ENCODE assay signal across 8 cellular contexts in the genomic region with DNA sequence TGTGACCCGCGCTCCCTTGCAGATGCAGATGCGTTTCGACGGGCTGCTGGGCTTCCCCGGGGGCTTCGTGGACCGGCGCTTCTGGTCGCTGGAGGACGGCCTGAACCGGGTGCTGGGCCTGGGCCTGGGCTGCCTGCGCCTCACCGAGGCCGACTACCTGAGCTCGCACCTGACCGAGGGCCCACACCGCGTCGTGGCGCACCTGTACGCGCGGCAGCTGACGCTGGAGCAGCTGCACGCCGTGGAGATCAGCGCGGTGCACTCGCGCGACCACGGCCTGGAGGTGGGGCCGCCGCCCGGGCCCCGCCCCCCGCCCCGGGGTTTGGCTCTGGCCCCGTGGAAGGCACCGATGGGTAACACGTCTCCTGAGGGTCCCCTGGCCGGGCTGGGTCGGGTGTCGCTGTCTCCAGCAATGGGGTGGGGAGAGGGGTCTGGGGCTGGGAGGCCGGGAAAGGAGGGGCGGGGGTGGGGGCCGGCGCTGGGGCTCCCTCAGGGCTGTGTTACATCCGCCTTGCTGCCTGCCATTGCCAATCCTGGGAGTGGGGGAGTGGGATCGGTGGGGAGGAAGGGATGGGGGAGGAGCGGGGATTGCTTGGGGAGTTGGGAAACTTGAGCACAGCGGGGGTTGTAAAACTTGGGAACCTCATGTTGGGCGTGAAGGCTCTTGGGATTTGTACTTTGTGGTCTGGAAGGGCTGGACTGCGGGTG. TPM values are rescaled to one million over a fixed set of nuclear protein-coding genes. Genes with fewer than 3 reads are reported as not detected.
DNase-seq lines count a peak whose midpoint lies in the region; ATAC-seq and TF ChIP-seq lines count a peak whose summit lies in the region.

No MANE protein-coding gene starts in this region.

- TF ChIP-seq CTCF in AG04450 (IDR thresholded peaks at IDR 0.05; ENCODE audit: low read depth, low read length) = no peak
- TF ChIP-seq CTCF in fibroblast of the aortic adventitia (IDR thresholded peaks at IDR 0.05; ENCODE audit: insufficient read depth, low read length) = no peak
- TF ChIP-seq CTCF in neural crest cell (conservative IDR thresholded peaks at IDR 0.05) = no peak

- DNase-seq in AG04450 (ENCODE audit: low read depth, low spot score) = peak; percentile 8
- DNase-seq in NAMALWA (ENCODE audit: low spot score) = peak; percentile 53
- DNase-seq in activated T-helper 2 cell treated with anti-CD3 and anti-CD28 coated beads, Interferon-gamma antibody, Interleukin-2, Interleukin-4, amounts not matched to agents 10 μg/mL and 5 μg/mL and 100 μg/mL, durations not matched to agents 14 hours and 24 hours and 36 hours (ENCODE audit: low spot score) = no peak
- DNase-seq in fibroblast of the aortic adventitia (ENCODE audit: low read depth) = peak; percentile 46
- no peak for DNase-seq in neural crest cell (ENCODE audit: low read depth, low spot score)
- DNase-seq in cerebellum (ENCODE audit: low spot score) = no peak
- DNase-seq in NCI-H2196 (lab: John Stamatoyannopoulos, UW; ENCODE audit: unreplicated experiment) = no peak

- H3K4me1 Mint-ChIP-seq in activated T-helper 2 cell treated with anti-CD3 and anti-CD28 coated beads, Interferon-gamma antibody, Interleukin-2, Interleukin-4, amounts not matched to agents 10 μg/mL and 5 μg/mL and 100 μg/mL, durations not matched to agents 14 hours and 24 hours and 36 hours (ENCODE audit: low read depth) = peaks cover 10% of the 10 kb centered on the region
- H3K4me1 Mint-ChIP-seq in neural crest cell = no peaks in the 10 kb centered on the region

- H3K4me3 ChIP-seq in AG04450 (ENCODE audit: low read depth, low read length) = peak overlapping the region; percentile 95
- peak overlapping the region; percentile 95 for H3K4me3 ChIP-seq in fibroblast of the aortic adventitia (ENCODE audit: low read depth, low read length)

- no peaks in the 10 kb centered on the region for H3K9me3 Mint-ChIP-seq in activated T-helper 2 cell treated with anti-CD3 and anti-CD28 coated beads, Interferon-gamma antibody, Interleukin-2, Interleukin-4, amounts not matched to agents 10 μg/mL and 5 μg/mL and 100 μg/mL, durations not matched to agents 14 hours and 24 hours and 36 hours
- no peaks in the 10 kb centered on the region for H3K9me3 Mint-ChIP-seq in neural crest cell

- CTCF ChIA-PET in AG04450 (lab: Charles Lee) = interaction anchor here (0.6 to 1.6 kb wide), 3 partner anchors 15 to 262 kb away, joined by 3 to 4 read pairs (median 3); no protein-coding TSS in a partner anchor

- no peaks in the 10 kb centered on the region for H3K27me3 ChIP-seq in AG04450 (ENCODE audit: control insufficient read depth, insufficient read depth, low read length)

- no peaks in the 10 kb centered on the region; the same call in 1 of the 2 replicates for H3K9me3 ChIP-seq in AG04450 (ENCODE audit: control insufficient read depth, insufficient read depth, low read length)

- H3K27me3 Mint-ChIP-seq in activated T-helper 2 cell treated with anti-CD3 and anti-CD28 coated beads, Interferon-gamma antibody, Interleukin-2, Interleukin-4, amounts not matched to agents 10 μg/mL and 5 μg/mL and 100 μg/mL, durations not matched to agents 14 hours and 24 hours and 36 hours (ENCODE audit: low read depth) = no peaks in the 10 kb centered on the region
- H3K27me3 Mint-ChIP-seq in neural crest cell (ENCODE audit: low read depth) = peaks cover 3% of the 10 kb centered on the region

- peak; percentile 13 for ATAC-seq in GM19395 (IDR thresholded peaks at IDR 0.05; ENCODE audit: unreplicated experiment)

- peak overlapping the region; percentile 49 for H3K27ac Mint-ChIP-seq in activated T-helper 2 cell treated with anti-CD3 and anti-CD28 coated beads, Interferon-gamma antibody, Interleukin-2, Interleukin-4, amounts not matched to agents 10 μg/mL and 5 μg/mL and 100 μg/mL, durations not matched to agents 14 hours and 24 hours and 36 hours
- H3K27ac Mint-ChIP-seq in neural crest cell (ENCODE audit: unreplicated experiment) = no peak overlapping the region

- POLR2A ChIA-PET in AG04450 (lab: Yijun Ruan, JAX) = interaction anchor here (0.6 to 1.4 kb wide), 2 partner anchors 40 to 119 kb away, joined by 4 to 5 read pairs; a partner anchor contains a TSS

- H3K36me3 Mint-ChIP-seq in activated T-helper 2 cell treated with anti-CD3 and anti-CD28 coated beads, Interferon-gamma antibody, Interleukin-2, Interleukin-4, amounts not matched to agents 10 μg/mL and 5 μg/mL and 100 μg/mL, durations not matched to agents 14 hours and 24 hours and 36 hours (ENCODE audit: low read depth) = peaks cover 19% of the 10 kb centered on the region
- H3K36me3 Mint-ChIP-seq in neural crest cell (ENCODE audit: low read depth) = no peaks in the 10 kb centered on the region

- peak overlapping the region; percentile 79 for H3K4me3 Mint-ChIP-seq in activated T-helper 2 cell treated with anti-CD3 and anti-CD28 coated beads, Interferon-gamma antibody, Interleukin-2, Interleukin-4, amounts not matched to agents 10 μg/mL and 5 μg/mL and 100 μg/mL, durations not matched to agents 14 hours and 24 hours and 36 hours (ENCODE audit: low read depth)
- peak overlapping the region; percentile 88 for H3K4me3 Mint-ChIP-seq in neural crest cell

- intact Hi-C loops in activated T-helper 2 cell treated with anti-CD3 and anti-CD28 coated beads, Interferon-gamma antibody, Interleukin-2, Interleukin-4, amounts not matched to agents 10 μg/mL and 5 μg/mL and 100 μg/mL, durations not matched to agents 14 hours and 24 hours and 36 hours (cut with micrococcal nuclease) = loop anchor here (1.0 kb wide), 1 partner anchor 153 kb away; a partner anchor contains a TSS

- no peak overlapping the region for H3K27ac ChIP-seq in AG04450 (ENCODE audit: low read depth, low read length)

RNA-seq across cellular contexts. Expression of a gene that starts 0.7 kb away (rescaled TPM):
- 25.2 and 29.3 TPM in 2 replicates for polyA plus RNA-seq in AG04450 (2011; rRNA removed)
- polyA minus RNA-seq in AG04450 (2011; rRNA and poly(A)+ RNA removed) = 5.9 and 7.2 TPM in 2 replicates
- 34.1 and 35.5 TPM in 2 replicates for total RNA-seq in activated T-helper 2 cell treated with anti-CD3 and anti-CD28 coated beads, Interferon-gamma antibody, Interleukin-2, Interleukin-4, amounts not matched to agents 10 μg/mL and 5 μg/mL and 100 μg/mL, durations not matched to agents 14 hours and 24 hours and 36 hours
- total RNA-seq in fibroblast of the aortic adventitia (ENCODE audit: low replicate concordance) (15.4 and 48.3 TPM in 2 replicates), neural crest cell (36.8 and 37.8 TPM in 2 replicates), cerebellum (24.0 TPM)

RNA-seq across cellular contexts. Expression of a gene that starts 40.0 kb away (rescaled TPM):
- polyA plus RNA-seq in AG04450 (2011; rRNA removed) = 14.0 and 15.0 TPM in 2 replicates
- 26.1 and 38.9 TPM in 2 replicates for polyA minus RNA-seq in AG04450 (2011; rRNA and poly(A)+ RNA removed)
- 18.6 and 20.6 TPM in 2 replicates for total RNA-seq in activated T-helper 2 cell treated with anti-CD3 and anti-CD28 coated beads, Interferon-gamma antibody, Interleukin-2, Interleukin-4, amounts not matched to agents 10 μg/mL and 5 μg/mL and 100 μg/mL, durations not matched to agents 14 hours and 24 hours and 36 hours
- total RNA-seq in fibroblast of the aortic adventitia (ENCODE audit: low replicate concordance) (22.0 and 28.2 TPM in 2 replicates), neural crest cell (32.0 and 35.5 TPM in 2 replicates), cerebellum (29.1 TPM)

RNA-seq across cellular contexts. Expression of a gene that starts 40.2 kb away (rescaled TPM):
- 0.89 and 1.6 TPM in 2 replicates for polyA plus RNA-seq in AG04450 (2011; rRNA removed)
- polyA minus RNA-seq in AG04450 (2011; rRNA and poly(A)+ RNA removed) = 0.78 and 1.7 TPM in 2 replicates
- 0.11 TPM in 1 of 2 replicates, not detected in the other for total RNA-seq in activated T-helper 2 cell treated with anti-CD3 and anti-CD28 coated beads, Interferon-gamma antibody, Interleukin-2, Interleukin-4, amounts not matched to agents 10 μg/mL and 5 μg/mL and 100 μg/mL, durations not matched to agents 14 hours and 24 hours and 36 hours
- 1.4 TPM in 1 of 2 replicates, not detected in the other for total RNA-seq in fibroblast of the aortic adventitia (ENCODE audit: low replicate concordance)
- total RNA-seq in neural crest cell = 0.68 and 0.96 TPM in 2 replicates
- 1.5 TPM for total RNA-seq in cerebellum

Comparison
In these comparisons a context has a peak if more than half of its experiments do, and no peak if none do; other contexts are left out.
1. DNase-seq: peak in AG04450 (single experiment), NAMALWA (single experiment) and fibroblast of the aortic adventitia (single experiment); none in activated T-helper 2 cell treated with anti-CD3 and anti-CD28 coated beads, Interferon-gamma antibody, Interleukin-2, Interleukin-4, amounts not matched to agents 10 μg/mL and 5 μg/mL and 100 μg/mL, durations not matched to agents 14 hours and 24 hours and 36 hours (single experiment), neural crest cell (single experiment), cerebellum (single experiment) and NCI-H2196 (single experiment).